Comparison of ENCODE assay signal across 8 cellular contexts in the genomic region with DNA sequence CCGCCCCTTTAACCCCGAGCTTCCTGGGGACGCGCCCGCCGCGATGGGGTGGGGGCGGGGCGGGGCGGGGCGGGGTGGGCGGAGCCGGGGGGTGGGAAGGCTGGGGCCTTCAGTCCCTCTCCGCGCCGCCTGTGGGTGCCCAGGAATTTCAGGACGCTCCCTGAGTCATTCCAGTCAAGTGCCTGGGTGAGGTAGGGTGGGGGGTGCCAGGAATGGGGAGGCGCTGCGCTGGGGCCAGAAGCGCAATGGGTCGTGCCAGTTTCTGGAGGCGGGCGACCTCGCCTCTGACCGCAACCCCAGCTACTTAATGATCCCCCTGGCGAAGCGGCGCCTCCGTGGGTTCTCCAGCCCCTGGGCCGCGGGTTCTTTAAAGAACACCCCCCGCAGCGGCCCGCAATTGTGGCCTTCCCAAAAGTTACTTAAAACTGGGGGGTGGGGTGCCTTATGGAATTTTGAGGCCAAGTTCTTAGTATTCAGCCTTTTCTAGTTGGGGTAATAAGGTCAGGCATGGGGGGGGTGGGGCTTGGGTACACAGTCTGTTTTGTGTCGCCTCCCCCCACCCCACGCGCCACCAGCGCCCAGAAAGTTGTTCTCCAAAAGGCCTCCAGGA. TPM values are rescaled to one million over a fixed set of nuclear protein-coding genes. Genes with fewer than 3 reads are reported as not detected.
DNase-seq lines count a peak whose midpoint lies in the region; ATAC-seq and TF ChIP-seq lines count a peak whose summit lies in the region.

No MANE protein-coding gene starts in this region.

- H3K27me3 Mint-ChIP-seq in T-helper 1 cell treated with Interleukin-12 subunit alpha and Interleukin-12 subunit beta and Interleukin-4 antibody, amounts not matched to agents 30 μg/mL and 1 μg/mL, for 36 hours (ENCODE audit: low read depth): peaks cover 24% of the 10 kb centered on the region

- H3K4me1 Mint-ChIP-seq in T-helper 1 cell treated with Interleukin-12 subunit alpha and Interleukin-12 subunit beta and Interleukin-4 antibody, amounts not matched to agents 30 μg/mL and 1 μg/mL, for 36 hours (ENCODE audit: low read depth): peaks cover 25% of the 10 kb centered on the region

- H3K4me3 ChIP-seq in LNCaP clone FGC (ENCODE audit: low read depth, low read length): peak overlapping the region; percentile 79
- peak overlapping the region; percentile 65 to 74 for H3K4me3 ChIP-seq in duodenal mucosa (ENCODE audit: low read depth in 1 of 2, low read length in 2 of 2)
- peak overlapping the region; percentile 71 for H3K4me3 ChIP-seq in lower lobe of right lung
- peak overlapping the region; percentile 87 for H3K4me3 ChIP-seq in thymus (ENCODE audit: low read length)

- H3K36me3 Mint-ChIP-seq in T-helper 1 cell treated with Interleukin-12 subunit alpha and Interleukin-12 subunit beta and Interleukin-4 antibody, amounts not matched to agents 30 μg/mL and 1 μg/mL, for 36 hours (ENCODE audit: low read depth): no peaks in the 10 kb centered on the region

- WGBS in thymus: under 1% methylated on average over 38 of the region's 38 CpGs

- DNase-seq in NCI-H2029 (lab: John Stamatoyannopoulos, UW) (peak; percentile 37), NCI-H2029 treated with DMSO at 0.1 percent for 48 hours (lab: John Stamatoyannopoulos, UW) (no peak), LNCaP clone FGC (ENCODE audit: low read depth) (no peak), lower lobe of right lung (peak; percentile 93)

- H3K4me1 ChIP-seq in duodenal mucosa (ENCODE audit: control insufficient read depth in 1 of 2, insufficient read depth in 2 of 2, low read length in 2 of 2): peaks cover 44 to 67% of the 10 kb centered on the region in 2 donors
- H3K4me1 ChIP-seq in lower lobe of right lung: peaks cover 83% of the 10 kb centered on the region
- peaks cover 46% of the 10 kb centered on the region for H3K4me1 ChIP-seq in thymus (ENCODE audit: control insufficient read depth, insufficient read depth, low read length)

- H3K9me3 ChIP-seq in duodenal mucosa (ENCODE audit: control insufficient read depth in 1 of 2, low read length in 2 of 2) (no peaks in the 10 kb centered on the region), lower lobe of right lung (no peaks in the 10 kb centered on the region), thymus (ENCODE audit: control insufficient read depth) (peaks cover 1% of the 10 kb centered on the region)

- peak overlapping the region; percentile 28 to 69 for H3K9ac ChIP-seq in duodenal mucosa (ENCODE audit: low read depth in 1 of 2, low read length in 2 of 2)

- TF ChIP-seq CTCF in LNCaP clone FGC (IDR thresholded peaks at IDR 0.05; ENCODE audit: control insufficient read depth, extremely low read depth, insufficient read depth) (0 out of 2 replicates have a peak, but pooled peaks have one; percentile 0), lower lobe of right lung (IDR thresholded peaks at IDR 0.05) (no peak)

- H3K27ac ChIP-seq in duodenal mucosa (ENCODE audit: low read depth, low read length): peak overlapping the region; percentile 89
- H3K27ac ChIP-seq in lower lobe of right lung: peak overlapping the region; percentile 97
- H3K27ac ChIP-seq in thymus (ENCODE audit: low read depth): peak overlapping the region; percentile 95

- intact Hi-C loops in lower lobe of right lung (cut with DNase I): no loop called here

- H3K36me3 ChIP-seq in duodenal mucosa (ENCODE audit: control insufficient read depth in 1 of 2, insufficient read depth in 2 of 2, low read length in 2 of 2): no peaks in the 10 kb centered on the region
- H3K36me3 ChIP-seq in lower lobe of right lung: no peaks in the 10 kb centered on the region
- peaks cover 7% of the 10 kb centered on the region for H3K36me3 ChIP-seq in thymus (ENCODE audit: control insufficient read depth, insufficient read depth)

- H3K9me3 Mint-ChIP-seq in T-helper 1 cell treated with Interleukin-12 subunit alpha and Interleukin-12 subunit beta and Interleukin-4 antibody, amounts not matched to agents 30 μg/mL and 1 μg/mL, for 36 hours: no peaks in the 10 kb centered on the region

- peak; percentile 67 to 69 for ATAC-seq in lower lobe of right lung
- no peak for ATAC-seq in HG02571 (IDR thresholded peaks at IDR 0.05; ENCODE audit: unreplicated experiment)

- H3K27me3 ChIP-seq in duodenal mucosa (ENCODE audit: control insufficient read depth in 1 of 2, insufficient read depth in 2 of 2, low read length in 2 of 2) (no peaks in the 10 kb centered on the region), lower lobe of right lung (ENCODE audit: low read depth) (no peaks in the 10 kb centered on the region), thymus (ENCODE audit: control insufficient read depth, insufficient read depth) (no peaks in the 10 kb centered on the region)

- H3K4me3 Mint-ChIP-seq in T-helper 1 cell treated with Interleukin-12 subunit alpha and Interleukin-12 subunit beta and Interleukin-4 antibody, amounts not matched to agents 30 μg/mL and 1 μg/mL, for 36 hours: peak overlapping the region; percentile 57

- H3K27ac Mint-ChIP-seq in T-helper 1 cell treated with Interleukin-12 subunit alpha and Interleukin-12 subunit beta and Interleukin-4 antibody, amounts not matched to agents 30 μg/mL and 1 μg/mL, for 36 hours: no peak overlapping the region

RNA-seq across cellular contexts. Expression of gene GSE1, which starts 0.8 kb away (rescaled TPM):
- total RNA-seq in lower lobe of right lung: 85.2 TPM
- polyA plus RNA-seq in thymus: 29.9 TPM

Comparison
In these comparisons a context has a peak if more than half of its experiments do, and no peak if none do; other contexts are left out.
1. DNase-seq: peak in NCI-H2029 (single experiment) and lower lobe of right lung (single experiment); none in NCI-H2029 treated with DMSO at 0.1 percent for 48 hours (single experiment) and LNCaP clone FGC (single experiment).
2. Peak in every context shown above with its lines, with median percentiles within 50 percentile points of each other: H3K4me3 ChIP-seq and H3K27ac ChIP-seq.